In genomic region chrY:16255778-16256177, GRCh38 we compare ENCODE assay signal across 4 cellular contexts.
DNase-seq lines count a peak whose midpoint lies in the region; ATAC-seq, FAIRE-seq and TF ChIP-seq lines count a peak whose summit lies in the region.
"Not testable (repeated sequence)": the region's sequence is repeated elsewhere in the genome, so short reads cannot be mapped to it uniquely, and the experiment has no call there.

No MANE protein-coding gene starts in this region.

- dilution Hi-C loops in endothelial cell of umbilical vein (cut with MboI; ENCODE audit: extremely low pct_ligation_motif_present, low sequenced_read_pairs), result not testable (repeated sequence)

- H3K9me3 ChIP-seq in RWPE2 (ENCODE audit: severe bottlenecking); endothelial cell of umbilical vein (replicated peaks; ENCODE audit: control insufficient read depth, insufficient read depth, low read length): not testable (repeated sequence)

- not testable (repeated sequence) for H3K4me3 ChIP-seq in RWPE2 (ENCODE audit: severe bottlenecking); endothelial cell of umbilical vein (replicated peaks in 1 of 3; ENCODE audit: insufficient read depth in 1 of 3, low read depth in 1 of 3, low read length in 3 of 3)

- H3K79me2 ChIP-seq in endothelial cell of umbilical vein (ENCODE audit: control insufficient read depth, insufficient read depth, low read length), result not testable (repeated sequence)

- TF ChIP-seq CTCF in RWPE2 (IDR thresholded peaks at IDR 0.05; ENCODE audit: poor library complexity, severe bottlenecking); endothelial cell of umbilical vein (IDR thresholded peaks at IDR 0.05; ENCODE audit: extremely low read depth in 1 of 2, insufficient read depth in 1 of 2, low read depth in 1 of 2, low read length in 2 of 2); foreskin keratinocyte (conservative IDR thresholded peaks at IDR 0.05): not testable (repeated sequence)

- BruUV-seq in endothelial cell of umbilical vein (replicated peaks; lab: Mats Ljungman, UMichigan), result not testable (repeated sequence)

- H3K27ac ChIP-seq in RWPE2 (ENCODE audit: poor library complexity, severe bottlenecking); endothelial cell of umbilical vein (ENCODE audit: insufficient read depth, low read depth, low read length); foreskin keratinocyte: not testable (repeated sequence)

- POLR2A ChIA-PET in endothelial cell of umbilical vein (lab: Charles Lee), result not testable (repeated sequence)

- H3K9ac ChIP-seq in endothelial cell of umbilical vein (replicated peaks; ENCODE audit: extremely low read depth, insufficient read depth, low read length), result not testable (repeated sequence)

- ATAC-seq in RWPE2 (ENCODE audit: low read depth) (peak; percentile 81), foreskin keratinocyte (peak; percentile 80)

- not testable (repeated sequence) for H2AFZ ChIP-seq in endothelial cell of umbilical vein (ENCODE audit: low read depth, low read length)

- peak; percentile 29 for FAIRE-seq in GM18507 (lab: Jason Lieb, UNC)
- FAIRE-seq in endothelial cell of umbilical vein (lab: Jason Lieb, UNC), result peak; percentile 64

- not testable (repeated sequence) for TF ChIP-seq POLR2A in endothelial cell of umbilical vein (IDR thresholded peaks at IDR 0.05; ENCODE audit: low read depth, low read length)

- H3K4me2 ChIP-seq in endothelial cell of umbilical vein (ENCODE audit: insufficient read depth, low read length), result not testable (repeated sequence)

- intact Hi-C loops in endothelial cell of umbilical vein (cut with micrococcal nuclease), result not testable (repeated sequence)

- H4K20me1 ChIP-seq in endothelial cell of umbilical vein (replicated peaks; ENCODE audit: control insufficient read depth, extremely low read depth, insufficient read depth, low read length), result not testable (repeated sequence)

- not testable (repeated sequence) for DNase-seq in GM18507 (ENCODE audit: extremely low spot score, insufficient read length, low read depth); RWPE2 (ENCODE audit: low spot score); endothelial cell of umbilical vein (ENCODE audit: low read depth, low spot score); foreskin keratinocyte

- CTCF ChIA-PET in endothelial cell of umbilical vein (lab: Charles Lee), result not testable (repeated sequence)

- not testable (repeated sequence) for H3K27me3 ChIP-seq in RWPE2 (ENCODE audit: insufficient read depth, poor library complexity, severe bottlenecking); endothelial cell of umbilical vein (ENCODE audit: control insufficient read depth in 2 of 2, insufficient read depth in 2 of 2, low read length in 2 of 2); foreskin keratinocyte

- H3K9me1 ChIP-seq in endothelial cell of umbilical vein (replicated peaks; ENCODE audit: control insufficient read depth, extremely low read depth, insufficient read depth, low read length), result not testable (repeated sequence)

- not testable (repeated sequence) for H3K4me1 ChIP-seq in RWPE2 (ENCODE audit: insufficient read depth, poor library complexity, severe bottlenecking); endothelial cell of umbilical vein (ENCODE audit: control insufficient read depth, extremely low read depth, insufficient read depth, low read length); foreskin keratinocyte

- not testable (repeated sequence) for H3K36me3 ChIP-seq in RWPE2 (ENCODE audit: low read depth); endothelial cell of umbilical vein (ENCODE audit: control insufficient read depth in 2 of 2, extremely low read depth in 1 of 2, insufficient read depth in 2 of 2, low read length in 2 of 2)
